ENCODE assay signal across 13 cellular contexts in the genomic region with DNA sequence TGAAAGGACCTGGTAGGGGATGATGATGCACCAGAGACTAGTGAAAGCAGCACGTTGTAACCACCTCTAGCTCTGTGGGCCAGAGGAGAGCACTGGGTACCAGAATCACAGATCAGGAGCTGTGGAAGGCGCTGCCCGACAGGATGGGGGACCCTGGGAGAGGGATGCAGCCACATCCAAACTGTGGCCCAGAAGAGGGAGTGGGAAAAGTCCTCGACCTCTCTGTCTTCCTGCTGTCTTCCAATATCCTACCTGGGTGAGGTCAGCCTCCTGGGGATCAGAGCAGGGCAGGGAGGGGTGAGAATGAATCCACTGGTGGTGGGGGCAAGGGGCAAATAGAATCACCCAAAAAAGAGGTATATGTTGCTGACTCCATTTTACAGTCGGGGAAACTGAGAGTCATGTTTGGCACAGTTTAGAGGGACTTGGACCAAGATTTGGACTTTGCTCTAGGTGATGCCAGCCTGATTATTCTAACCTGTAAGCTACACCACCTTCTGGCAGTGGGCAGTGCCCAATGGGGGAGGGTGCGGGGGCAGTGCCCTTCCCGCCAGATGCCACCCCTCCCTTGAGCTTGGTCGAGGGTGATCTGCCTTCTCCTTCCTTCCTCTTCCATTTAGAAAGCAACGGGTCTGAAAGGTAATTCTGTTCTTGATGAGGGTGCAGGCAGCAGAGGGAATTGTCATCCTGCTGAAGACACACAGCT.
DNase-seq lines count a peak whose midpoint lies in the region; ATAC-seq and TF ChIP-seq lines count a peak whose summit lies in the region.
"Had no signal": no experiment of that assay in that cellular context is flagged by ENCODE, and none has a peak within 500 bp of the region (broad histone marks: within the 10 kb centered on the region; RNA-seq: fewer than 3 reads in every experiment).

No MANE protein-coding gene starts in this region.

- peaks cover 97% of the 10 kb centered on the region for H3K4me1 ChIP-seq in OCI-LY3 (ENCODE audit: low read length)

- H3K4me2 ChIP-seq in OCI-LY3 (ENCODE audit: low read length): peak overlapping the region; percentile 61

- intact Hi-C loops in Calu3 (cut with micrococcal nuclease; ENCODE audit: unreplicated experiment): no loop called here

- no peaks in the 10 kb centered on the region for H3K9me3 Mint-ChIP-seq in Calu3 (ENCODE audit: low read depth, unreplicated experiment)
- no peaks in the 10 kb centered on the region for H3K9me3 Mint-ChIP-seq in progenitor cell of endocrine pancreas (ENCODE audit: low read depth)

- H4K20me1 ChIP-seq in OCI-LY3 (ENCODE audit: insufficient read depth, low read length): no peaks in the 10 kb centered on the region

- peak; percentile 14 for DNase-seq in Calu3
- DNase-seq in kidney glomerular epithelial cell (lab: John Stamatoyannopoulos, UW): peak; percentile 24
- no peak for DNase-seq in progenitor cell of endocrine pancreas (ENCODE audit: low spot score, unreplicated experiment)
- DNase-seq in NCI-H146 (lab: John Stamatoyannopoulos, UW): no peak
- DNase-seq: COR-L47, cortex of kidney, NCI-H1048, NCI-H774, T-helper 9 cell had no signal

- TF ChIP-seq CTCF in Calu3 (IDR thresholded peaks at IDR 0.05; ENCODE audit: unreplicated experiment) (no peak), OCI-LY3 (IDR thresholded peaks at IDR 0.05; ENCODE audit: low read depth, low read length) (no peak), progenitor cell of endocrine pancreas (IDR thresholded peaks at IDR 0.05; ENCODE audit: unreplicated experiment) (no peak)

- CTCF ChIA-PET in Calu3 (lab: Charles Lee): interaction anchor here (1.6 kb wide), 1 partner anchor 28 kb away, joined by 5 read pairs; no protein-coding TSS in a partner anchor

- H3K27me3 Mint-ChIP-seq in Calu3 (ENCODE audit: unreplicated experiment) (no peaks in the 10 kb centered on the region), progenitor cell of endocrine pancreas (no peaks in the 10 kb centered on the region)

- no peak overlapping the region; the same call in 1 of the 2 replicates for H3K9ac ChIP-seq in OCI-LY3 (ENCODE audit: low read length)

- H2AFZ ChIP-seq in OCI-LY3 (ENCODE audit: low read depth, low read length): no peak overlapping the region

- peaks cover 35% of the 10 kb centered on the region for H3K36me3 Mint-ChIP-seq in Calu3 (ENCODE audit: insufficient read depth, unreplicated experiment)
- H3K36me3 Mint-ChIP-seq in progenitor cell of endocrine pancreas (ENCODE audit: insufficient read depth): no peaks in the 10 kb centered on the region

- peak overlapping the region; percentile 99 for H3K27ac Mint-ChIP-seq in Calu3 (ENCODE audit: unreplicated experiment)
- H3K27ac Mint-ChIP-seq in progenitor cell of endocrine pancreas: peak overlapping the region; percentile 97

- ATAC-seq in HG03108 (IDR thresholded peaks at IDR 0.05; ENCODE audit: unreplicated experiment) (no peak), HG03442 (IDR thresholded peaks at IDR 0.05; ENCODE audit: unreplicated experiment) (no peak), HG03460 (IDR thresholded peaks at IDR 0.05; ENCODE audit: unreplicated experiment) (no peak)

- no peaks in the 10 kb centered on the region for H3K9me3 ChIP-seq in OCI-LY3 (ENCODE audit: insufficient read depth, low read length)

- no peaks in the 10 kb centered on the region for H3K36me3 ChIP-seq in OCI-LY3 (replicated peaks; ENCODE audit: low read depth, low read length)

- H3K27ac ChIP-seq in OCI-LY3 (ENCODE audit: low read length): no peak overlapping the region

- H3K27me3 ChIP-seq in OCI-LY3 (ENCODE audit: low read depth, low read length): no peaks in the 10 kb centered on the region

- no peak overlapping the region for H3K4me3 ChIP-seq in OCI-LY3 (ENCODE audit: low read length)

- H3K79me2 ChIP-seq in OCI-LY3 (ENCODE audit: low read length): no peaks in the 10 kb centered on the region

- peak overlapping the region; percentile 24 for H3K4me3 Mint-ChIP-seq in Calu3 (ENCODE audit: low read depth, unreplicated experiment)
- no peak overlapping the region for H3K4me3 Mint-ChIP-seq in progenitor cell of endocrine pancreas (ENCODE audit: low read depth)

- BruUV-seq in Calu3 (replicated peaks; lab: Mats Ljungman, UMichigan): no TSS peak

- H3K4me1 Mint-ChIP-seq in Calu3 (ENCODE audit: low read depth, unreplicated experiment) (peaks cover 61% of the 10 kb centered on the region), progenitor cell of endocrine pancreas (ENCODE audit: low read depth) (peaks cover 36% of the 10 kb centered on the region)

Comparison
In these comparisons a context has a peak if more than half of its experiments do, and no peak if none do; other contexts are left out.
1. DNase-seq: peak in Calu3 (single experiment) and kidney glomerular epithelial cell (single experiment); none in progenitor cell of endocrine pancreas (single experiment) and NCI-H146 (single experiment).